Comparison of ENCODE assay signal across 14 cellular contexts in genomic region chr3:99783009-99783573, GRCh38. TPM values are rescaled to one million over a fixed set of nuclear protein-coding genes. Genes with fewer than 3 reads are reported as not detected.
A peak's percentile ranks its signal among the peaks of the same experiment; 100 is the strongest.
DNase-seq lines count a peak whose midpoint lies in the region; ATAC-seq and TF ChIP-seq lines count a peak whose summit lies in the region.
"Had no signal": no experiment of that assay in that cellular context is flagged by ENCODE, and none has a peak within 500 bp of the region (broad histone marks: within the 10 kb centered on the region; RNA-seq: fewer than 3 reads in every experiment).

No MANE protein-coding gene starts in this region.

- intact Hi-C loops in right cardiac atrium (cut with DNase I), result no loop called here

- peak; percentile 93 for DNase-seq in ELR (ENCODE audit: low read depth)
- DNase-seq in RKO (ENCODE audit: low spot score), result peak; percentile 5
- DNase-seq in epithelial cell of proximal tubule (ENCODE audit: low read depth), result peak; percentile 95
- DNase-seq in renal cortical epithelial cell (ENCODE audit: low read depth), result peak; percentile 98
- DNase-seq in right cardiac atrium, result no peak
- DNase-seq: activated CD8-positive, alpha-beta memory T cell treated with anti-CD3 and anti-CD28 coated beads, Interleukin-2, amount 50 U/mL, for 4 hours; effector CD4-positive, alpha-beta T cell; H9; MG63; stimulated activated CD4-positive, alpha-beta T cell treated with anti-CD3 and anti-CD28 coated beads, Interleukin-2, amount 100 ng/mL, for 48 hours; stimulated activated naive CD8-positive, alpha-beta T cell treated with anti-CD3 and anti-CD28 coated beads, Interleukin-15, Interleukin-2, amounts not matched to agents 100 U/mL and 50 U/mL, for 24 hours had no signal

- WGBS in right cardiac atrium, result 59% methylated on average over 5 of the region's 5 CpGs

- no peaks in the 10 kb centered on the region for H3K9me3 ChIP-seq in right cardiac atrium (ENCODE audit: control insufficient read depth, low read length)
- H3K9me3 ChIP-seq: MG63 had no signal

- no peak overlapping the region for H3K27ac ChIP-seq in right cardiac atrium (ENCODE audit: low read length)

- no peaks in the 10 kb centered on the region for H3K27me3 ChIP-seq in right cardiac atrium (ENCODE audit: control insufficient read depth, insufficient read depth)
- H3K27me3 ChIP-seq: MG63 had no signal

- no peaks in the 10 kb centered on the region for H3K4me1 ChIP-seq in right cardiac atrium (ENCODE audit: control insufficient read depth, insufficient read depth, low read length)

- H3K4me3 ChIP-seq in epithelial cell of proximal tubule (ENCODE audit: low read depth, low read length) (no peak overlapping the region), right cardiac atrium (ENCODE audit: low read length) (no peak overlapping the region)
- H3K4me3 ChIP-seq: MG63 had no signal

- ATAC-seq in right cardiac atrium, result no peak
- ATAC-seq in HG03432 (IDR thresholded peaks at IDR 0.05; ENCODE audit: unreplicated experiment), result no peak
- ATAC-seq in HG02885 (IDR thresholded peaks at IDR 0.05; ENCODE audit: poor library complexity, unreplicated experiment), result no peak
- ATAC-seq in HG02884 (IDR thresholded peaks at IDR 0.05; ENCODE audit: unreplicated experiment), result no peak
- ATAC-seq: stimulated activated naive CD8-positive, alpha-beta T cell treated with anti-CD3 and anti-CD28 coated beads, Interleukin-15, Interleukin-2, amounts not matched to agents 100 U/mL and 50 U/mL, for 24 hours had no signal

- TF ChIP-seq CTCF in epithelial cell of proximal tubule (conservative IDR thresholded peaks at IDR 0.05; ENCODE audit: low read depth, low read length), result no peak

RNA-seq across cellular contexts. Expression of gene CMSS1, which starts 34.6 kb away (rescaled TPM):
- 28.4 and 34.9 TPM in 2 replicates for total RNA-seq in epithelial cell of proximal tubule
- 15.1 and 17.2 TPM in 2 replicates for total RNA-seq in renal cortical epithelial cell
- total RNA-seq in right cardiac atrium, result 10 to 100 TPM; 21.1 to 33.8 (median 27.7) TPM
- polyA plus RNA-seq in right cardiac atrium, result 18.9 TPM

Comparison
In these comparisons a context has a peak if more than half of its experiments do, and no peak if none do; other contexts are left out.
1. DNase-seq: peak in ELR (single experiment), RKO (single experiment), epithelial cell of proximal tubule (single experiment) and renal cortical epithelial cell (single experiment); none in right cardiac atrium (0 of 3).